ENCODE assay signal across 9 cellular contexts in the genomic region with DNA sequence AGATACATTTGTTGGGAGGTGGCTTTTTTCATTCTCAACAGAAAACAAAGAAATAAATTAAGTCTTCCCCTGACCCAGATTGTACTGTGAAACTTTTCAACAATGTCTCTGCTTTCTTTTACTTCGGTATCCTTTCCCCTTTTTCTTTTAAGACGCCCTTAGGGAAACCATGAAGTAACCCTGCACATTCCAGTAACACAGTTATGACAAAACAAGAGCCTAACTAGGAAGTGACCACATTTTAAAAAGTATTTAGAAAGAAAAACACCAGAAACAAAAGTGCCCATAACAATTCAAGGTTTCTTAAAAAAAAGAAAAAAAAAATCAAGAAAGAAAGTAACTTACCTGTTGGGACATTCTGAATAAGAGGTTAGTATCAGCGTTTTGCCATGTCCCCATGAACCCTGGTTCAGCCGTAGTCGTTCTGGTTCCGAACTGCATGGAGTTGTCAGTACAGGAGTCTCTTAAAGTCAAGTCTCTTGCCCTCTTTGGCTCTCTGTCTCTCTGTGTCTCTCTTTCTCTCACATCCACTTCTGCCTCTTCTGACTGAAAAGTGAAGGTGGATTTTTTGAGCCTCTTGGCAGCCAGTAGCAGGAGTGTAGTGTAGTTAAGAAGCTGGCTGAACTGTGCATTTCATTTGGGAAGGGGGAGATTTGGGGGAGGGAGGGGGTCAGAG.
A peak's percentile ranks its signal among the peaks of the same experiment; 100 is the strongest.
DNase-seq lines count a peak whose midpoint lies in the region; ATAC-seq, FAIRE-seq and TF ChIP-seq lines count a peak whose summit lies in the region.
"Had no signal": no experiment of that assay in that cellular context is flagged by ENCODE, and none has a peak within 500 bp of the region (broad histone marks: within the 10 kb centered on the region; RNA-seq: fewer than 3 reads in every experiment).

No MANE protein-coding gene starts in this region.

- no peak for TF ChIP-seq RAD21 in GM12878 (IDR thresholded peaks at IDR 0.05; ENCODE audit: insufficient read depth, low read depth, low read length)

- H4K20me1 ChIP-seq in GM12878 (ENCODE audit: control insufficient read depth, insufficient read depth): no peaks in the 10 kb centered on the region

- H3K27me3 ChIP-seq in GM12878 (replicated peaks in 1 of 2; ENCODE audit: control insufficient read depth in 2 of 2, insufficient read depth in 2 of 2, low read length in 1 of 2) (peaks cover 0 to 6% of the 10 kb centered on the region in 2 experiments; a peak in 2 of 4 replicates), iPS-18a (ENCODE audit: control insufficient read depth, insufficient read depth, low read length) (no peaks in the 10 kb centered on the region)

- RAD21 ChIA-PET in GM12878 (lab: Charles Lee; ENCODE audit: unreplicated experiment): no interaction called here

- no peak for TF ChIP-seq POLR2A in GM12878 (IDR thresholded peaks at IDR 0.05; ENCODE audit: low read depth, low read length)

- no peak overlapping the region for H3K4me3 ChIP-seq in GM12878
- peak overlapping the region; percentile 91 for H3K4me3 ChIP-seq in iPS-18a (ENCODE audit: low read length)
- H3K4me3 ChIP-seq in skin epidermis: peak overlapping the region; percentile 32 to 57 (median 47)

- H3K4me2 ChIP-seq in GM12878 (ENCODE audit: control insufficient read depth, insufficient read depth): no peak overlapping the region

- no peak for TF ChIP-seq CTCF in GM12878 (IDR thresholded peaks at IDR 0.05 in 2 of 3, conservative IDR thresholded peaks at IDR 0.05 in 1 of 3; ENCODE audit: control insufficient read depth in 2 of 3, extremely low read depth in 1 of 3, insufficient read depth in 1 of 3, low read depth in 3 of 3, low read length in 3 of 3)

- no peak for TF ChIP-seq EP300 in GM12878 (IDR thresholded peaks at IDR 0.05; ENCODE audit: borderline replicate concordance in 1 of 2, control insufficient read depth in 1 of 2, low read depth in 2 of 2, low read length in 2 of 2)

- in situ Hi-C loops in GM12878 (cut with MboI): no loop called here

- intact Hi-C loops in GM12878 (cut with micrococcal nuclease; ENCODE audit: unreplicated experiment): no loop called here

- DNase-seq in HT1080 (ENCODE audit: low read depth) (peak; percentile 35), GM12878 (ENCODE audit: low read depth, low spot score) (no peak), NCI-H82 treated with DMSO at 0.1 percent for 48 hours (lab: John Stamatoyannopoulos, UW; ENCODE audit: unreplicated experiment) (no peak)
- DNase-seq: naive thymus-derived CD8-positive, alpha-beta T cell had no signal

- H3K36me3 ChIP-seq in GM12878 (ENCODE audit: control insufficient read depth in 2 of 2, insufficient read depth in 2 of 2, low read length in 1 of 2): no peaks in the 10 kb centered on the region
- no peaks in the 10 kb centered on the region for H3K36me3 ChIP-seq in iPS-18a (ENCODE audit: control insufficient read depth, low read depth, low read length)

- BruUV-seq in GM12878 (replicated peaks; lab: Mats Ljungman, UMichigan): no TSS peak

- ATAC-seq in GM12878 (peak; percentile 27), HG02798 (IDR thresholded peaks at IDR 0.05; ENCODE audit: poor library complexity, unreplicated experiment) (no peak), GM21390 (IDR thresholded peaks at IDR 0.05; ENCODE audit: unreplicated experiment) (no peak), GM21619 (IDR thresholded peaks at IDR 0.05; ENCODE audit: unreplicated experiment) (no peak)
- ATAC-seq: naive thymus-derived CD8-positive, alpha-beta T cell had no signal

- H3K4me1 ChIP-seq in GM12878 (ENCODE audit: control insufficient read depth, insufficient read depth, low read length) (no peaks in the 10 kb centered on the region), iPS-18a (ENCODE audit: control insufficient read depth, low read depth, low read length) (peaks cover 56% of the 10 kb centered on the region)

- no peak overlapping the region for H2AFZ ChIP-seq in GM12878 (ENCODE audit: control insufficient read depth, low read depth, low read length)

- H3K27ac ChIP-seq in GM12878 (ENCODE audit: control insufficient read depth, insufficient read depth): no peak overlapping the region
- H3K27ac ChIP-seq in iPS-18a (ENCODE audit: low read length): peak overlapping the region; percentile 45
- peak overlapping the region in 20 of 21 experiments; percentile 54 to 96 (median 84) for H3K27ac ChIP-seq in skin epidermis

- no peaks in the 10 kb centered on the region for H3K79me2 ChIP-seq in GM12878 (ENCODE audit: control insufficient read depth, insufficient read depth, low read length)

- 39% methylated on average over 6 of the region's 6 CpGs for WGBS in GM12878 (ENCODE audit: insufficient coverage, insufficient replicate concordance, low lambda C conversion rate, missing lambda C conversion rate)

- no peak for FAIRE-seq in GM12878 (lab: Jason Lieb, UNC)

- POLR2A ChIA-PET in GM12878 (lab: Charles Lee): no interaction called here

- CTCF ChIA-PET in GM12878 (lab: Yijun Ruan, JAX): interaction anchor here (0.9 kb wide), 1 partner anchor 153 kb away, joined by 5 read pairs; no protein-coding TSS in a partner anchor

- H3K9me3 ChIP-seq in GM12878 (replicated peaks; ENCODE audit: control insufficient read depth, insufficient read depth, low read length) (no peaks in the 10 kb centered on the region), iPS-18a (ENCODE audit: control insufficient read depth, low read depth, low read length) (no peaks in the 10 kb centered on the region)

- no peak overlapping the region for H3K9ac ChIP-seq in GM12878 (ENCODE audit: control insufficient read depth, insufficient read depth, low read length)
- peak overlapping the region; percentile 53 for H3K9ac ChIP-seq in iPS-18a (ENCODE audit: low read length)

- SMC1A ChIA-PET in GM12878 (lab: Charles Lee; ENCODE audit: uncharacterized antibody, unreplicated experiment): interaction anchor here (0.6 to 1.0 kb wide), 3 partner anchors 10 to 411 kb away, joined by 3 to 4 read pairs (median 4); no protein-coding TSS in a partner anchor

TF ChIP-seq in GM12878, 131 proteins besides CTCF, POLR2A, EP300 and RAD21:
- TF ChIP-seq HSF1 (IDR thresholded peaks at IDR 0.05; ENCODE audit: low read depth, low read length): no peak
- no peak for TF ChIP-seq RBBP5 (conservative IDR thresholded peaks at IDR 0.05)
- TF ChIP-seq ZBTB4 (CRISPR knock-in tag; IDR thresholded peaks at IDR 0.05): no peak
- TF ChIP-seq BCL11A (IDR thresholded peaks at IDR 0.05; ENCODE audit: low read depth, low read length): no peak
- TF ChIP-seq CHD4 (IDR thresholded peaks at IDR 0.05): no peak
- no peak for TF ChIP-seq CREM (IDR thresholded peaks at IDR 0.05; ENCODE audit: low read depth)
- no peak for TF ChIP-seq SIN3A (IDR thresholded peaks at IDR 0.05; ENCODE audit: low read depth, low read length)
